10 cellular contexts compared by ENCODE assay signal in genomic region chr9:127796225-127796813, GRCh38. TPM values are rescaled to one million over a fixed set of nuclear protein-coding genes. Genes with fewer than 3 reads are reported as not detected.
DNase-seq lines count a peak whose midpoint lies in the region; ATAC-seq, FAIRE-seq and TF ChIP-seq lines count a peak whose summit lies in the region.
"Had no signal": no experiment of that assay in that cellular context is flagged by ENCODE, and none has a peak within 500 bp of the region (broad histone marks: within the 10 kb centered on the region; RNA-seq: fewer than 3 reads in every experiment).

No MANE protein-coding gene starts in this region.

- H3K27ac ChIP-seq in astrocyte (ENCODE audit: low read depth, low read length) (no peak overlapping the region), esophagus muscularis mucosa (replicated peaks in 1 of 4) (peak overlapping the region in 2 of 4 donors; percentile 20 to 31)

- H3K4me1 Mint-ChIP-seq in astrocyte (ENCODE audit: low read depth, unreplicated experiment) (peaks cover 9% of the 10 kb centered on the region), natural killer cell (peaks cover 20 to 25% of the 10 kb centered on the region in 2 donors)

- H4K20me1 ChIP-seq in astrocyte (ENCODE audit: insufficient read depth, low read length) = peaks cover 45% of the 10 kb centered on the region

- H2AFZ ChIP-seq in astrocyte (ENCODE audit: low read depth, low read length) = no peak overlapping the region

- peak overlapping the region; percentile 33 for H3K4me2 ChIP-seq in astrocyte (ENCODE audit: low read length)

- no peaks in the 10 kb centered on the region for H3K27me3 ChIP-seq in MG63
- no peaks in the 10 kb centered on the region for H3K27me3 ChIP-seq in astrocyte (ENCODE audit: insufficient read depth, low read length)
- H3K27me3 ChIP-seq in esophagus muscularis mucosa = no peaks in the 10 kb centered on the region

- ATAC-seq in natural killer cell (peak in 2 of 3 donors; percentile 29 to 32), GM21360 (IDR thresholded peaks at IDR 0.05; ENCODE audit: unreplicated experiment) (no peak), GM21390 (IDR thresholded peaks at IDR 0.05; ENCODE audit: unreplicated experiment) (no peak)

- peaks cover 20% of the 10 kb centered on the region for H3K4me1 ChIP-seq in astrocyte (ENCODE audit: insufficient read depth, low read length)
- H3K4me1 ChIP-seq in esophagus muscularis mucosa = peaks cover 8 to 29% (median 23%) of the 10 kb centered on the region in 4 donors

- H3K9me3 ChIP-seq in MG63 (no peaks in the 10 kb centered on the region), astrocyte (ENCODE audit: insufficient read depth, low read depth, low read length) (no peaks in the 10 kb centered on the region), esophagus muscularis mucosa (no peaks in the 10 kb centered on the region)

- peaks cover 3% of the 10 kb centered on the region for H3K36me3 Mint-ChIP-seq in astrocyte (ENCODE audit: low read depth, unreplicated experiment)
- no peaks in the 10 kb centered on the region for H3K36me3 Mint-ChIP-seq in natural killer cell

- H3K27ac Mint-ChIP-seq in astrocyte (ENCODE audit: unreplicated experiment) (no peak overlapping the region), natural killer cell (peak overlapping the region; percentile 82 to 86)
- H3K27ac Mint-ChIP-seq: activated naive CD4-positive, alpha-beta T cell treated with anti-CD3 and anti-CD28 coated beads for 36 hours had no signal

- 76% methylated on average over 6 of the region's 8 CpGs for WGBS in esophagus muscularis mucosa

- TF ChIP-seq CTCF in astrocyte (IDR thresholded peaks at IDR 0.05; ENCODE audit: insufficient read depth, low read depth, low read length) = no peak
- no peak for TF ChIP-seq CTCF in natural killer cell (IDR thresholded peaks at IDR 0.05)
- no peak for TF ChIP-seq CTCF in esophagus muscularis mucosa (IDR thresholded peaks at IDR 0.05)

- intact Hi-C loops in natural killer cell (cut with micrococcal nuclease) = no loop called here
- intact Hi-C loops in esophagus muscularis mucosa (cut with DNase I) = no loop called here

- FAIRE-seq in astrocyte (lab: Jason Lieb, UNC) = no peak

- no peaks in the 10 kb centered on the region for H3K79me2 ChIP-seq in astrocyte (ENCODE audit: insufficient read depth, low read length)

- no peak overlapping the region for H3K4me3 Mint-ChIP-seq in astrocyte (ENCODE audit: unreplicated experiment)
- H3K4me3 Mint-ChIP-seq in natural killer cell = peak overlapping the region; percentile 81

- no peaks in the 10 kb centered on the region for H3K27me3 Mint-ChIP-seq in astrocyte (ENCODE audit: low read depth, unreplicated experiment)
- H3K27me3 Mint-ChIP-seq in natural killer cell (ENCODE audit: low read depth in 2 of 2) = no peaks in the 10 kb centered on the region

- H3K4me3 ChIP-seq in MG63 = no peak overlapping the region
- no peak overlapping the region for H3K4me3 ChIP-seq in astrocyte (ENCODE audit: insufficient read depth, low read depth, low read length)
- H3K4me3 ChIP-seq in esophagus muscularis mucosa = no peak overlapping the region

- no peak for TF ChIP-seq POLR2A in esophagus muscularis mucosa (IDR thresholded peaks at IDR 0.05; ENCODE audit: low read depth)

- no peak overlapping the region for H3K9ac ChIP-seq in astrocyte (ENCODE audit: low read length)

- DNase-seq in COLO668 (lab: John Stamatoyannopoulos, UW; ENCODE audit: unreplicated experiment) = peak; percentile 39
- DNase-seq in MG63 = peak; percentile 39
- DNase-seq in astrocyte (ENCODE audit: low read depth) = peak; percentile 41
- no peak for DNase-seq in natural killer cell
- no peak for DNase-seq in esophagus muscularis mucosa (ENCODE audit: extremely low spot score)
- DNase-seq in activated CD4-positive, alpha-beta T cell treated with anti-CD3 and anti-CD28 coated beads for 1 hour = no peak
- DNase-seq: activated naive CD4-positive, alpha-beta T cell treated with anti-CD3 and anti-CD28 coated beads for 36 hours had no signal

- TF ChIP-seq EP300 in esophagus muscularis mucosa (IDR thresholded peaks at IDR 0.05) = no peak

- no peaks in the 10 kb centered on the region for H3K9me3 Mint-ChIP-seq in astrocyte (ENCODE audit: unreplicated experiment)
- H3K9me3 Mint-ChIP-seq in natural killer cell = no peaks in the 10 kb centered on the region
- H3K9me3 Mint-ChIP-seq: activated naive CD4-positive, alpha-beta T cell treated with anti-CD3 and anti-CD28 coated beads for 36 hours had no signal

- H3K36me3 ChIP-seq in MG63 (peaks cover 20% of the 10 kb centered on the region), astrocyte (ENCODE audit: insufficient read depth, low read length) (peaks cover 10% of the 10 kb centered on the region), esophagus muscularis mucosa (peaks cover 13 to 25% (median 21%) of the 10 kb centered on the region in 4 donors)

RNA-seq across cellular contexts. Expression of gene FPGS, which starts 6.4 kb away (rescaled TPM):
- 100 and 115 TPM in 2 replicates for total RNA-seq in MG63 (2014; rRNA removed; shearing (Covaris generic); ENCODE audit: low replicate concordance)
- total RNA-seq in astrocyte (44.6 and 49.4 TPM in 2 replicates), natural killer cell (100 to 1,000 TPM in 2 of 3 donors, 10 to 100 TPM in 1; 99.1 to 108 (median 107) TPM), esophagus muscularis mucosa (10 to 100 TPM; 36.1 to 56.3 (median 50.1) TPM)

RNA-seq across cellular contexts. Expression of gene CDK9, which starts 10.5 kb away (rescaled TPM):
- 48.6 and 67.5 TPM in 2 replicates for total RNA-seq in MG63 (2014; rRNA removed; shearing (Covaris generic); ENCODE audit: low replicate concordance)
- total RNA-seq in astrocyte (70.5 and 71.7 TPM in 2 replicates), natural killer cell (100 to 1,000 TPM; 181 to 207 (median 188) TPM), esophagus muscularis mucosa (10 to 100 TPM; 54.4 to 79.6 (median 71.7) TPM)

RNA-seq across cellular contexts. Expression of gene SH2D3C, which starts 17.9 kb away (rescaled TPM):
- not detected in 2 replicates for total RNA-seq in MG63 (2014; rRNA removed; shearing (Covaris generic); ENCODE audit: low replicate concordance)
- total RNA-seq in astrocyte (4.6 and 5.8 TPM in 2 replicates), natural killer cell (10 to 100 TPM; 42.8 to 86.8 (median 56.6) TPM), esophagus muscularis mucosa (10 to 100 TPM in 3 of 4 donors, 1 to 10 TPM in 1; 5.0 to 18.1 (median 14.3) TPM)
- total RNA-seq: MCF 10A had no signal

RNA-seq across cellular contexts. Expression of gene ENG, which starts 58.1 kb away (rescaled TPM):
- total RNA-seq in MG63 (2014; rRNA removed; shearing (Covaris generic); ENCODE audit: low replicate concordance) = 12.9 and 14.0 TPM in 2 replicates
- total RNA-seq in astrocyte = 1.2 and 1.5 TPM in 2 replicates
- 10 to 100 TPM in 2 of 3 donors, 1 to 10 TPM in 1; 8.5 to 13.6 (median 12.3) TPM for total RNA-seq in natural killer cell
- 10 to 100 TPM; 36.5 to 91.2 (median 78.3) TPM for total RNA-seq in esophagus muscularis mucosa

Comparison
In these comparisons a context has a peak if more than half of its experiments do, and no peak if none do; other contexts are left out.
1. DNase-seq: peak in COLO668 (single experiment), MG63 (single experiment) and astrocyte (single experiment); none in natural killer cell (single experiment), esophagus muscularis mucosa (single experiment) and activated CD4-positive, alpha-beta T cell treated with anti-CD3 and anti-CD28 coated beads for 1 hour (single experiment).
2. ATAC-seq: peak in natural killer cell (2 of 3); none in GM21360 (single experiment) and GM21390 (single experiment).